In the genomic region with DNA sequence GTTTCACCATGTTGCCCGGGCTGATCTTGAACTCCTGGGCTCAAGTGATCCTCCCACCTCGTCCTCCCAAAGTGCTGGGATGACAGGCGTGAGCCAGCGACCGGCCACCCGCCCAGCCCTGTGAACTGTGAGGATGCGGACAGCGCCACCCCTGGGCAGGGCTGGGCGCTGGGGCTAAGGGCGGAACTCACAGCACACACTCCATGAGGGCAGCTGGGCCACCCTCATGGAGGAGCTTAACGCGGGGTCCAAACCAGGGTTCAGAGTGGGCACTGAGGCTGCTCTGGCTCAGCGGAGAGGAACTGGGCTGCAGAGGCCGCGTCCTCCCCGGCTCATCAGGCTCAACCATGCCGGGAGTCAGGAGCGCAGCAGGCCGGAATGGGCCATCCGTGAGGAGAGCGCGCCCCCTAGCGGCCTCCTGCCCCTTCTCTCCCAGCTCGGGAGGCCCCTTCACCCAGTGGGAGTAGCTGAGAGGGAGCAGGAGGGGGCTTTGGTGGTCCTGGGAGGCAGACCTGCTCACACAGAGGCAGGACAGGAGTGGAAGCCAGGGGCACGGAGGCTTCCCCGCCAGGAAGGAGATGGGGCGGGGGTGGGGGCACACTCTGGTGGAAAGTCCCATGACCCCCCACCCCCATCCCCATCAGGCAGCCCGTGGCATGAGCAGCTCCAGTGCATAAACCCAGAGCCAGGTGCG, we compare ENCODE assay signal across 1 cellular context.
TF ChIP-seq lines count a peak whose summit lies in the region.

No MANE protein-coding gene starts in this region.

TF ChIP-seq in K562, 482 proteins besides CTCF, POLR2A, EP300 and RAD21 (continued from another document and continues in another):
- peak; percentile 56; the same call in 1 of the 2 replicates for TF ChIP-seq FOXP1 (CRISPR knock-in tag; IDR thresholded peaks at IDR 0.05)
- peak; percentile 16 to 23; a peak in 2 of 4 replicates for TF ChIP-seq NRF1 (conservative IDR thresholded peaks at IDR 0.05 in 1 of 2, IDR thresholded peaks at IDR 0.05 in 1 of 2)
- TF ChIP-seq, protein P1, sequence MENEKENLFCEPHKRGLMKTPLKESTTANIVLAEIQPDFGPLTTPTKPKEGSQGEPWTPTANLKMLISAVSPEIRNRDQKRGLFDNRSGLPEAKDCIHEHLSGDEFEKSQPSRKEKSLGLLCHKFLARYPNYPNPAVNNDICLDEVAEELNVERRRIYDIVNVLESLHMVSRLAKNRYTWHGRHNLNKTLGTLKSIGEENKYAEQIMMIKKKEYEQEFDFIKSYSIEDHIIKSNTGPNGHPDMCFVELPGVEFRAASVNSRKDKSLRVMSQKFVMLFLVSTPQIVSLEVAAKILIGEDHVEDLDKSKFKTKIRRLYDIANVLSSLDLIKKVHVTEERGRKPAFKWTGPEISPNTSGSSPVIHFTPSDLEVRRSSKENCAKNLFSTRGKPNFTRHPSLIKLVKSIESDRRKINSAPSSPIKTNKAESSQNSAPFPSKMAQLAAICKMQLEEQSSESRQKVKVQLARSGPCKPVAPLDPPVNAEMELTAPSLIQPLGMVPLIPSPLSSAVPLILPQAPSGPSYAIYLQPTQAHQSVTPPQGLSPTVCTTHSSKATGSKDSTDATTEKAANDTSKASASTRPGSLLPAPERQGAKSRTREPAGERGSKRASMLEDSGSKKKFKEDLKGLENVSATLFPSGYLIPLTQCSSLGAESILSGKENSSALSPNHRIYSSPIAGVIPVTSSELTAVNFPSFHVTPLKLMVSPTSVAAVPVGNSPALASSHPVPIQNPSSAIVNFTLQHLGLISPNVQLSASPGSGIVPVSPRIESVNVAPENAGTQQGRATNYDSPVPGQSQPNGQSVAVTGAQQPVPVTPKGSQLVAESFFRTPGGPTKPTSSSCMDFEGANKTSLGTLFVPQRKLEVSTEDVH (IDR thresholded peaks at IDR 0.05; ENCODE audit: low read depth, partially characterized antibody) = peak; percentile 36
- TF ChIP-seq, protein P2, sequence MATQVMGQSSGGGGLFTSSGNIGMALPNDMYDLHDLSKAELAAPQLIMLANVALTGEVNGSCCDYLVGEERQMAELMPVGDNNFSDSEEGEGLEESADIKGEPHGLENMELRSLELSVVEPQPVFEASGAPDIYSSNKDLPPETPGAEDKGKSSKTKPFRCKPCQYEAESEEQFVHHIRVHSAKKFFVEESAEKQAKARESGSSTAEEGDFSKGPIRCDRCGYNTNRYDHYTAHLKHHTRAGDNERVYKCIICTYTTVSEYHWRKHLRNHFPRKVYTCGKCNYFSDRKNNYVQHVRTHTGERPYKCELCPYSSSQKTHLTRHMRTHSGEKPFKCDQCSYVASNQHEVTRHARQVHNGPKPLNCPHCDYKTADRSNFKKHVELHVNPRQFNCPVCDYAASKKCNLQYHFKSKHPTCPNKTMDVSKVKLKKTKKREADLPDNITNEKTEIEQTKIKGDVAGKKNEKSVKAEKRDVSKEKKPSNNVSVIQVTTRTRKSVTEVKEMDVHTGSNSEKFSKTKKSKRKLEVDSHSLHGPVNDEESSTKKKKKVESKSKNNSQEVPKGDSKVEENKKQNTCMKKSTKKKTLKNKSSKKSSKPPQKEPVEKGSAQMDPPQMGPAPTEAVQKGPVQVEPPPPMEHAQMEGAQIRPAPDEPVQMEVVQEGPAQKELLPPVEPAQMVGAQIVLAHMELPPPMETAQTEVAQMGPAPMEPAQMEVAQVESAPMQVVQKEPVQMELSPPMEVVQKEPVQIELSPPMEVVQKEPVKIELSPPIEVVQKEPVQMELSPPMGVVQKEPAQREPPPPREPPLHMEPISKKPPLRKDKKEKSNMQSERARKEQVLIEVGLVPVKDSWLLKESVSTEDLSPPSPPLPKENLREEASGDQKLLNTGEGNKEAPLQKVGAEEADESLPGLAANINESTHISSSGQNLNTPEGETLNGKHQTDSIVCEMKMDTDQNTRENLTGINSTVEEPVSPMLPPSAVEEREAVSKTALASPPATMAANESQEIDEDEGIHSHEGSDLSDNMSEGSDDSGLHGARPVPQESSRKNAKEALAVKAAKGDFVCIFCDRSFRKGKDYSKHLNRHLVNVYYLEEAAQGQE (CRISPR knock-in tag; IDR thresholded peaks at IDR 0.05; ENCODE audit: low read depth) = 0 out of 2 replicates have a peak, but pooled peaks have one; percentile 17
- peak; percentile 57; the same call in 1 of the 2 replicates for TF ChIP-seq L3MBTL2 (IDR thresholded peaks at IDR 0.05)
- no peak for TF ChIP-seq MBD1 (CRISPR knock-in tag; IDR thresholded peaks at IDR 0.05)
- 0 out of 2 replicates have a peak, but pooled peaks have one; percentile 45 for TF ChIP-seq KDM2B (CRISPR knock-in tag; IDR thresholded peaks at IDR 0.05)
- no peak for TF ChIP-seq ATF1 (CRISPR knock-in tag; IDR thresholded peaks at IDR 0.05)
- 0 out of 2 replicates have a peak, but pooled peaks have one; percentile 8 for TF ChIP-seq ATF1 (tag; IDR thresholded peaks at IDR 0.05)
- peak; percentile 62; the same call in 1 of the 2 replicates for TF ChIP-seq CBX1 (IDR thresholded peaks at IDR 0.05; ENCODE audit: low read depth)
- peak in 1 of 2 experiments; percentile 51; a peak in 1 of 4 replicates for TF ChIP-seq NONO (IDR thresholded peaks at IDR 0.05; ENCODE audit: low read depth in 2 of 2, low read length in 1 of 2)
- TF ChIP-seq, protein P3, sequence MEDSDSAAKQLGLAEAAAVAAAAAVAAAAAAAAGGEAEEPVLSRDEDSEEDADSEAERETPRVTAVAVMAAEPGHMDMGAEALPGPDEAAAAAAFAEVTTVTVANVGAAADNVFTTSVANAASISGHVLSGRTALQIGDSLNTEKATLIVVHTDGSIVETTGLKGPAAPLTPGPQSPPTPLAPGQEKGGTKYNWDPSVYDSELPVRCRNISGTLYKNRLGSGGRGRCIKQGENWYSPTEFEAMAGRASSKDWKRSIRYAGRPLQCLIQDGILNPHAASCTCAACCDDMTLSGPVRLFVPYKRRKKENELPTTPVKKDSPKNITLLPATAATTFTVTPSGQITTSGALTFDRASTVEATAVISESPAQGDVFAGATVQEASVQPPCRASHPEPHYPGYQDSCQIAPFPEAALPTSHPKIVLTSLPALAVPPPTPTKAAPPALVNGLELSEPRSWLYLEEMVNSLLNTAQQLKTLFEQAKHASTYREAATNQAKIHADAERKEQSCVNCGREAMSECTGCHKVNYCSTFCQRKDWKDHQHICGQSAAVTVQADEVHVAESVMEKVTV (CRISPR knock-in tag; IDR thresholded peaks at IDR 0.05) = peak; percentile 92
- TF ChIP-seq HDAC2 (IDR thresholded peaks at IDR 0.05) = 0 out of 2 replicates have a peak, but pooled peaks have one; percentile 53
- peak; percentile 10; the same call in 1 of the 2 replicates for TF ChIP-seq NFIC (IDR thresholded peaks at IDR 0.05)
- TF ChIP-seq MAZ (CRISPR knock-in tag; conservative IDR thresholded peaks at IDR 0.05 in 1 of 2, IDR thresholded peaks at IDR 0.05 in 1 of 2) = peak; percentile 62 to 74
- TF ChIP-seq AFF4 (CRISPR knock-in tag; IDR thresholded peaks at IDR 0.05) = no peak
- TF ChIP-seq ZNF316 (IDR thresholded peaks at IDR 0.05) = peak; percentile 79
- TF ChIP-seq RBM39 (optimal IDR thresholded peaks at IDR 0.05; ENCODE audit: low read depth, low read length) = no peak
- TF ChIP-seq, protein P4, sequence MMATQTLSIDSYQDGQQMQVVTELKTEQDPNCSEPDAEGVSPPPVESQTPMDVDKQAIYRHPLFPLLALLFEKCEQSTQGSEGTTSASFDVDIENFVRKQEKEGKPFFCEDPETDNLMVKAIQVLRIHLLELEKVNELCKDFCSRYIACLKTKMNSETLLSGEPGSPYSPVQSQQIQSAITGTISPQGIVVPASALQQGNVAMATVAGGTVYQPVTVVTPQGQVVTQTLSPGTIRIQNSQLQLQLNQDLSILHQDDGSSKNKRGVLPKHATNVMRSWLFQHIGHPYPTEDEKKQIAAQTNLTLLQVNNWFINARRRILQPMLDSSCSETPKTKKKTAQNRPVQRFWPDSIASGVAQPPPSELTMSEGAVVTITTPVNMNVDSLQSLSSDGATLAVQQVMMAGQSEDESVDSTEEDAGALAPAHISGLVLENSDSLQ (IDR thresholded peaks at IDR 0.05) = peak; percentile 42; the same call in 1 of the 2 replicates
- no peak for TF ChIP-seq GMEB1 (CRISPR knock-in tag; IDR thresholded peaks at IDR 0.05)
- peak; percentile 48; the same call in 1 of the 2 replicates for TF ChIP-seq MTA3 (IDR thresholded peaks at IDR 0.05; ENCODE audit: borderline replicate concordance)
- peak; percentile 74; the same call in 1 of the 2 replicates for TF ChIP-seq TOE1 (IDR thresholded peaks at IDR 0.05; ENCODE audit: borderline replicate concordance)
- no peak for TF ChIP-seq TOE1 (CRISPR knock-in tag; IDR thresholded peaks at IDR 0.05; ENCODE audit: borderline replicate concordance, low read depth)
- TF ChIP-seq CHD2 (IDR thresholded peaks at IDR 0.05; ENCODE audit: low read depth, low read length) = 0 out of 2 replicates have a peak, but pooled peaks have one; percentile 24
- 0 out of 2 replicates have a peak, but pooled peaks have one; percentile 1 for TF ChIP-seq THRAP3 (IDR thresholded peaks at IDR 0.05; ENCODE audit: borderline replicate concordance)
- TF ChIP-seq CTCFL (IDR thresholded peaks at IDR 0.05; ENCODE audit: borderline replicate concordance, insufficient read depth, low read depth, low read length, poor library complexity, severe bottlenecking) = peak; percentile 87
- TF ChIP-seq ZNF124 (CRISPR knock-in tag; IDR thresholded peaks at IDR 0.05) = no peak
- TF ChIP-seq, protein P5, sequence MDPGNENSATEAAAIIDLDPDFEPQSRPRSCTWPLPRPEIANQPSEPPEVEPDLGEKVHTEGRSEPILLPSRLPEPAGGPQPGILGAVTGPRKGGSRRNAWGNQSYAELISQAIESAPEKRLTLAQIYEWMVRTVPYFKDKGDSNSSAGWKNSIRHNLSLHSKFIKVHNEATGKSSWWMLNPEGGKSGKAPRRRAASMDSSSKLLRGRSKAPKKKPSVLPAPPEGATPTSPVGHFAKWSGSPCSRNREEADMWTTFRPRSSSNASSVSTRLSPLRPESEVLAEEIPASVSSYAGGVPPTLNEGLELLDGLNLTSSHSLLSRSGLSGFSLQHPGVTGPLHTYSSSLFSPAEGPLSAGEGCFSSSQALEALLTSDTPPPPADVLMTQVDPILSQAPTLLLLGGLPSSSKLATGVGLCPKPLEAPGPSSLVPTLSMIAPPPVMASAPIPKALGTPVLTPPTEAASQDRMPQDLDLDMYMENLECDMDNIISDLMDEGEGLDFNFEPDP (CRISPR knock-in tag; IDR thresholded peaks at IDR 0.05) = no peak
- peak; percentile 76; the same call in 1 of the 2 replicates for TF ChIP-seq CC2D1A (IDR thresholded peaks at IDR 0.05)
- 0 out of 2 replicates have a peak, but pooled peaks have one; percentile 39 for TF ChIP-seq SOX6 (IDR thresholded peaks at IDR 0.05)
